8 cellular contexts compared by ENCODE assay signal in the genomic region with DNA sequence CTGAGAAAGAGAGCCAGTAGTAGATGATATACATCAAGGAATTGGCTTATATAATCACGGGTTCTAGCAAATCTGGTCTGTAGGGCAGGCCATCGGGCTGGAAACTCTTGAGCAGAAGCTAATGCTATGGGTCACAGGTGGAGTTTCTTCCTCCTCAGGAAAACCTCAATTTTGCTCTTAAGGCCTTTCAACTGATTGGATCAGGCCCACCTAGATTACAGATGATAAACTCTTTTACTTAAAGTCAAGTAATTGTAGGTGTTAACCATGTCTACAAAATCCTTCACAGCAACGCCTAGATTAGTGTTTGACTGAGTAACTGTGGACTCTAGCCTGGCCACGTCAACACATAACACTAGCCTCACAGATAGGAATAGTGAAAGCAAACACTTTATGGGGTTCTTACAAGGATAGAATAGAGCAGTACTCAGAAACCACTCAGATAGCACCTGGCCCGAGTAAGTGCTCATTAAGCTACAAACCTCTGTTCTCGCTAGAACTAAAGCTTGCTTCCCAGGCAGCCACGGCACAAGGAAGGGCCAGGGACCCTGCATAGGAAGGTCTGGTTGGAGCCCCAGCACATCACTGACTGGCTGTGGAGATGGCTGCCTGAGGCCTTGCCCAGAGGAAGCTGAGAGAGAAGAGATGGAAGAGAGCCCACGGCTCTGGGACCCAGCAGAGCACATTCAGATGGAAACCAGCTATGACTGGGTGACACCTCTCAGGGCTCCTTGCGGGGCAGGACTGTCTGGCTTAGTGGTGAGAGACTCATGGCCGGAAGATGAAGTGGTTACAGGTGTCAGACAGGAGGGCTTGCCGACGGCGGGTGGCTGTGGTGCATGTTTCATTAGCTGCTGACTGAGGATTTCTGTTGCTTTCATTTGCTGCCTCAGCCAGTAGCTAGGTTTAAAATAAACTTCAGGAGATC.
DNase-seq lines count a peak whose midpoint lies in the region; ATAC-seq and TF ChIP-seq lines count a peak whose summit lies in the region.

No MANE protein-coding gene starts in this region.

- peak in 2 of 3 donors; percentile 86 to 90 for DNase-seq in Peyer's patch
- DNase-seq in activated naive CD4-positive, alpha-beta T cell treated with anti-CD3 and anti-CD28 coated beads, Interleukin-2, amount 50 U/mL, for 16 hours = peak; percentile 58
- DNase-seq in stimulated activated CD8-positive, alpha-beta memory T cell treated with anti-CD3 and anti-CD28 coated beads, Interleukin-2, amount 100 ng/mL, for 1 hour (ENCODE audit: low read depth in 2 of 2) = peak; percentile 47 to 52
- no peak for DNase-seq in HT-29 (ENCODE audit: low spot score)
- no peak for DNase-seq in glomerular visceral epithelial cell (ENCODE audit: extremely low spot score)
- no peak for DNase-seq in COR-L47 (lab: John Stamatoyannopoulos, UW)

- H3K4me1 ChIP-seq in Peyer's patch = peaks cover 2 to 14% (median 10%) of the 10 kb centered on the region in 4 donors

- no peaks in the 10 kb centered on the region for H3K27me3 ChIP-seq in Peyer's patch

- H3K9me3 ChIP-seq in Peyer's patch = no peaks in the 10 kb centered on the region

- TF ChIP-seq POLR2A in Peyer's patch (IDR thresholded peaks at IDR 0.05) = no peak

- no peak for TF ChIP-seq CTCF in Peyer's patch (IDR thresholded peaks at IDR 0.05)

- H3K36me3 ChIP-seq in Peyer's patch = no peaks in the 10 kb centered on the region

- ATAC-seq in GM18498 (IDR thresholded peaks at IDR 0.05; ENCODE audit: unreplicated experiment) = peak; percentile 99
- peak; percentile 97 for ATAC-seq in HG02678 (IDR thresholded peaks at IDR 0.05; ENCODE audit: unreplicated experiment)

- no peak overlapping the region for H3K4me3 ChIP-seq in Peyer's patch

- H3K27ac ChIP-seq in Peyer's patch = peak overlapping the region in 3 of 4 donors; percentile 29 to 81 (median 71)

Comparison
In these comparisons a context has a peak if more than half of its experiments do, and no peak if none do; other contexts are left out.
1. DNase-seq: peak in Peyer's patch (2 of 3), activated naive CD4-positive, alpha-beta T cell treated with anti-CD3 and anti-CD28 coated beads, Interleukin-2, amount 50 U/mL, for 16 hours (single experiment) and stimulated activated CD8-positive, alpha-beta memory T cell treated with anti-CD3 and anti-CD28 coated beads, Interleukin-2, amount 100 ng/mL, for 1 hour (2 of 2); none in HT-29 (single experiment), glomerular visceral epithelial cell (single experiment) and COR-L47 (single experiment).